ENCODE assay signal across 1 cellular context in genomic region chrX:53072418-53073114, GRCh38.
TF ChIP-seq lines count a peak whose summit lies in the region.

No MANE protein-coding gene starts in this region.

TF ChIP-seq in A549, 52 proteins besides CTCF, POLR2A, EP300 and RAD21 (continued from another document):
- TF ChIP-seq BCL3 (IDR thresholded peaks at IDR 0.05) (no peak), RFX5 (IDR thresholded peaks at IDR 0.05) (no peak), ESRRA (IDR thresholded peaks at IDR 0.05; ENCODE audit: borderline replicate concordance, low read length) (no peak), JUNB (IDR thresholded peaks at IDR 0.05) (no peak), RCOR1 (IDR thresholded peaks at IDR 0.05; ENCODE audit: low read depth, low read length) (no peak), MAFK (IDR thresholded peaks at IDR 0.05; ENCODE audit: partially characterized antibody) (no peak), NFE2L2 (conservative IDR thresholded peaks at IDR 0.05; ENCODE audit: low read length) (no peak), SREBF2 (IDR thresholded peaks at IDR 0.05) (no peak), ZC3H11A (IDR thresholded peaks at IDR 0.05) (no peak), TFCP2L1 (CRISPR knock-in tag; IDR thresholded peaks at IDR 0.05) (no peak), HEYL (CRISPR knock-in tag; IDR thresholded peaks at IDR 0.05) (no peak), E2F6 (IDR thresholded peaks at IDR 0.05; ENCODE audit: borderline replicate concordance, low read depth) (no peak), MYC (IDR thresholded peaks at IDR 0.05; ENCODE audit: borderline replicate concordance, low read length) (no peak), FOSB (CRISPR knock-in tag; IDR thresholded peaks at IDR 0.05) (no peak)
TF ChIP-seq in A549: peak in this region for 0.
